In the genomic region with DNA sequence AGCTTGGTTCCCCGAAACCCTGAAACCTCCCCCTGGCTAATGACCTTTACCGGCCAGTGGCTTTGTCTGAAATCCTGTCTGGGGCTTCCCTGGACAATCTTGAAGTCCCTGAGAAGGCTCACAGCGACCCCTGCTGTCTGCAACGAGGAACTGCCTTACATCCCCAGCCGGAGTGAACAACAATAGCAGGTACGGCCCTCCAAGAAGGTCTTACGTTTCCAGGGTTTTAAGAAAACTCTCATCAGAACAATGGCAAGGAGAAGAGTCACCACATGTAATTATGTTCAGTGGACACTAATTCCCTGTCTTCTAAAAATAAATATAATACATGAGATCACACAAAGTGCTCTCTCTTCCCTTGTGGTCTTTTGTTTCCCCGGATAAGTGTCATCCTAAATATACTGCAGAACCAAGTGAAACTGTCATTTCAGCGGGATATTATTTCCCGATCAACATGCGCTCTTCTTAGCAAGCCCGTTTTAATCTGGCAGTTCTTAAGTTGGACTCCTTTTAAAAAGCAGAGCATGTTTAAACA, we compare ENCODE assay signal across 8 cellular contexts. TPM values are rescaled to one million over a fixed set of nuclear protein-coding genes. Genes with fewer than 3 reads are reported as not detected.
A peak's percentile ranks its signal among the peaks of the same experiment; 100 is the strongest.
DNase-seq lines count a peak whose midpoint lies in the region; ATAC-seq and TF ChIP-seq lines count a peak whose summit lies in the region.

No MANE protein-coding gene starts in this region.

- intact Hi-C loops in activated naive CD4-positive, alpha-beta T cell treated with anti-CD3 and anti-CD28 coated beads for 36 hours (cut with micrococcal nuclease) = loop anchor here (1.0 to 10.0 kb wide), 4 partner anchors 258 to 716 kb away; no protein-coding TSS in a partner anchor

- H3K36me3 Mint-ChIP-seq in activated naive CD4-positive, alpha-beta T cell treated with anti-CD3 and anti-CD28 coated beads for 36 hours (ENCODE audit: low read depth) = peaks cover 50% of the 10 kb centered on the region
- H3K36me3 Mint-ChIP-seq in glutamatergic neuron (ENCODE audit: unreplicated experiment) = no peaks in the 10 kb centered on the region

- no peaks in the 10 kb centered on the region for H3K4me1 Mint-ChIP-seq in activated naive CD4-positive, alpha-beta T cell treated with anti-CD3 and anti-CD28 coated beads for 36 hours (ENCODE audit: low read depth)
- H3K4me1 Mint-ChIP-seq in glutamatergic neuron (ENCODE audit: low read depth, unreplicated experiment) = peaks cover 11% of the 10 kb centered on the region

- no peak overlapping the region for H3K4me3 Mint-ChIP-seq in activated naive CD4-positive, alpha-beta T cell treated with anti-CD3 and anti-CD28 coated beads for 36 hours
- H3K4me3 Mint-ChIP-seq in glutamatergic neuron (ENCODE audit: unreplicated experiment) = no peak overlapping the region

- peak; percentile 62 to 73 for DNase-seq in SHP77 (lab: John Stamatoyannopoulos, UW)
- DNase-seq in activated naive CD4-positive, alpha-beta T cell treated with anti-CD3 and anti-CD28 coated beads for 36 hours = peak; percentile 67
- peak; percentile 89 for DNase-seq in glutamatergic neuron
- DNase-seq in pons (ENCODE audit: low spot score) = peak; percentile 72

- ATAC-seq in GM19463 (IDR thresholded peaks at IDR 0.05; ENCODE audit: unreplicated experiment) = no peak
- ATAC-seq in HG02798 (IDR thresholded peaks at IDR 0.05; ENCODE audit: poor library complexity, unreplicated experiment) = no peak

- H3K27me3 Mint-ChIP-seq in activated naive CD4-positive, alpha-beta T cell treated with anti-CD3 and anti-CD28 coated beads for 36 hours (ENCODE audit: low read depth) = no peaks in the 10 kb centered on the region
- H3K27me3 Mint-ChIP-seq in glutamatergic neuron (ENCODE audit: unreplicated experiment) = peaks cover 7% of the 10 kb centered on the region

- H3K27ac Mint-ChIP-seq in activated naive CD4-positive, alpha-beta T cell treated with anti-CD3 and anti-CD28 coated beads for 36 hours = no peak overlapping the region
- no peak overlapping the region for H3K27ac Mint-ChIP-seq in glutamatergic neuron (ENCODE audit: unreplicated experiment)

- CTCF ChIA-PET in activated naive CD4-positive, alpha-beta T cell treated with anti-CD3 and anti-CD28 coated beads for 36 hours (lab: Charles Lee) = interaction anchor here (0.9 kb wide), 1 partner anchor 50 kb away, joined by 3 read pairs; no protein-coding TSS in a partner anchor

- peak; percentile 80 for TF ChIP-seq CTCF in GM12801 (IDR thresholded peaks at IDR 0.05; ENCODE audit: extremely low read depth, insufficient read length)
- peak; percentile 93 for TF ChIP-seq CTCF in LNCAP (IDR thresholded peaks at IDR 0.05)
- TF ChIP-seq CTCF in glutamatergic neuron (IDR thresholded peaks at IDR 0.05; ENCODE audit: partially characterized antibody, unreplicated experiment) = peak; percentile 95

- no peaks in the 10 kb centered on the region for H3K9me3 Mint-ChIP-seq in activated naive CD4-positive, alpha-beta T cell treated with anti-CD3 and anti-CD28 coated beads for 36 hours
- no peaks in the 10 kb centered on the region for H3K9me3 Mint-ChIP-seq in glutamatergic neuron (ENCODE audit: unreplicated experiment)

RNA-seq across cellular contexts. Expression of a gene that starts 53.3 kb away (rescaled TPM):
- 10 to 100 TPM; 89.0 to 96.2 TPM for total RNA-seq in activated naive CD4-positive, alpha-beta T cell treated with anti-CD3 and anti-CD28 coated beads for 36 hours
- total RNA-seq in glutamatergic neuron (ENCODE audit: unreplicated experiment) = 27.4 TPM
